ENCODE assay signal across 19 cellular contexts in genomic region chr20:1363522-1363921, GRCh38. TPM values are rescaled to one million over a fixed set of nuclear protein-coding genes. Genes with fewer than 3 reads are reported as not detected.
DNase-seq lines count a peak whose midpoint lies in the region; ATAC-seq lines count a peak whose summit lies in the region.
"Had no signal": no experiment of that assay in that cellular context is flagged by ENCODE, and none has a peak within 500 bp of the region (broad histone marks: within the 10 kb centered on the region; RNA-seq: fewer than 3 reads in every experiment).

No MANE protein-coding gene starts in this region.

- H3K27me3 Mint-ChIP-seq in stimulated activated naive CD8-positive, alpha-beta T cell treated with anti-CD3 and anti-CD28 coated beads, Interleukin-15, Interleukin-2, amounts not matched to agents 100 ng/mL and 50 ng/mL, for 24 hours: no peaks in the 10 kb centered on the region
- no peaks in the 10 kb centered on the region for H3K27me3 Mint-ChIP-seq in activated T-helper 17 cell treated with anti-CD3 and anti-CD28 coated beads, Interleukin-2, amount 50 U/mL, for 72 hours

- H3K36me3 Mint-ChIP-seq in stimulated activated naive CD8-positive, alpha-beta T cell treated with anti-CD3 and anti-CD28 coated beads, Interleukin-15, Interleukin-2, amounts not matched to agents 100 ng/mL and 50 ng/mL, for 24 hours (ENCODE audit: low read depth): peaks cover 97% of the 10 kb centered on the region
- H3K36me3 Mint-ChIP-seq in activated T-helper 17 cell treated with anti-CD3 and anti-CD28 coated beads, Interleukin-2, amount 50 U/mL, for 72 hours (ENCODE audit: low read depth): peaks cover 96% of the 10 kb centered on the region

- DNase-seq in stimulated activated naive CD8-positive, alpha-beta T cell treated with anti-CD3 and anti-CD28 coated beads, Interleukin-15, Interleukin-2, amounts not matched to agents 100 U/mL and 50 U/mL, for 24 hours: no peak
- DNase-seq in myocyte (ENCODE audit: low read depth): peak; percentile 40
- DNase-seq in posterior cingulate gyrus: no peak
- DNase-seq: activated CD8-positive, alpha-beta memory T cell treated with anti-CD3 and anti-CD28 coated beads for 24 hours; H9; head of caudate nucleus; midbrain; NCI-H146; NCI-H2171 treated with DMSO at 0.1 percent for 48 hours; NCI-H526 treated with DMSO at 0.1 percent for 48 hours; right cardiac atrium; stimulated activated naive CD4-positive, alpha-beta T cell treated with Interleukin-2 at 50 U/mL for 16 hours; upper lobe of left lung had no signal

- H3K4me3 ChIP-seq in thymus (ENCODE audit: low read length): no peak overlapping the region
- H3K4me3 ChIP-seq: upper lobe of left lung had no signal

- H3K9me3 ChIP-seq in thymus (ENCODE audit: control insufficient read depth): no peaks in the 10 kb centered on the region
- H3K9me3 ChIP-seq: upper lobe of left lung had no signal

- H3K4me1 Mint-ChIP-seq in stimulated activated naive CD8-positive, alpha-beta T cell treated with anti-CD3 and anti-CD28 coated beads, Interleukin-15, Interleukin-2, amounts not matched to agents 100 ng/mL and 50 ng/mL, for 24 hours (ENCODE audit: low read depth): peaks cover 83% of the 10 kb centered on the region
- H3K4me1 Mint-ChIP-seq in activated T-helper 17 cell treated with anti-CD3 and anti-CD28 coated beads, Interleukin-2, amount 50 U/mL, for 72 hours: peaks cover 66% of the 10 kb centered on the region
- H3K4me1 Mint-ChIP-seq: H9 had no signal

- ATAC-seq in stimulated activated naive CD8-positive, alpha-beta T cell treated with anti-CD3 and anti-CD28 coated beads, Interleukin-15, Interleukin-2, amounts not matched to agents 100 U/mL and 50 U/mL, for 24 hours: no peak
- no peak for ATAC-seq in activated T-helper 17 cell treated with anti-CD3 and anti-CD28 coated beads, Interleukin-2, amount 50 U/mL, for 72 hours (replicated peaks)
- ATAC-seq in GM18909 (IDR thresholded peaks at IDR 0.05; ENCODE audit: poor library complexity, unreplicated experiment) (no peak), GM18867 (IDR thresholded peaks at IDR 0.05; ENCODE audit: unreplicated experiment) (no peak)
- ATAC-seq: left lobe of liver, right cardiac atrium had no signal

- H3K27ac Mint-ChIP-seq in stimulated activated naive CD8-positive, alpha-beta T cell treated with anti-CD3 and anti-CD28 coated beads, Interleukin-15, Interleukin-2, amounts not matched to agents 100 ng/mL and 50 ng/mL, for 24 hours: peak overlapping the region; percentile 80
- peak overlapping the region; percentile 50 for H3K27ac Mint-ChIP-seq in activated T-helper 17 cell treated with anti-CD3 and anti-CD28 coated beads, Interleukin-2, amount 50 U/mL, for 72 hours
- H3K27ac Mint-ChIP-seq: H9 had no signal

- no peak overlapping the region for H3K4me3 Mint-ChIP-seq in stimulated activated naive CD8-positive, alpha-beta T cell treated with anti-CD3 and anti-CD28 coated beads, Interleukin-15, Interleukin-2, amounts not matched to agents 100 ng/mL and 50 ng/mL, for 24 hours
- H3K4me3 Mint-ChIP-seq in activated T-helper 17 cell treated with anti-CD3 and anti-CD28 coated beads, Interleukin-2, amount 50 U/mL, for 72 hours: peak overlapping the region; percentile 46
- H3K4me3 Mint-ChIP-seq: H9 had no signal

- H3K9me3 Mint-ChIP-seq in stimulated activated naive CD8-positive, alpha-beta T cell treated with anti-CD3 and anti-CD28 coated beads, Interleukin-15, Interleukin-2, amounts not matched to agents 100 ng/mL and 50 ng/mL, for 24 hours: no peaks in the 10 kb centered on the region
- H3K9me3 Mint-ChIP-seq in activated T-helper 17 cell treated with anti-CD3 and anti-CD28 coated beads, Interleukin-2, amount 50 U/mL, for 72 hours: no peaks in the 10 kb centered on the region

- peaks cover 14% of the 10 kb centered on the region for H3K4me1 ChIP-seq in thymus (ENCODE audit: control insufficient read depth, insufficient read depth, low read length)

- H3K36me3 ChIP-seq in thymus (ENCODE audit: control insufficient read depth, insufficient read depth): peaks cover 25% of the 10 kb centered on the region

- intact Hi-C loops in posterior cingulate gyrus (cut with DNase I): no loop called here

- no peaks in the 10 kb centered on the region for H3K27me3 ChIP-seq in thymus (ENCODE audit: control insufficient read depth, insufficient read depth)
- H3K27me3 ChIP-seq: upper lobe of left lung had no signal

- H3K27ac ChIP-seq in thymus (ENCODE audit: low read depth): peak overlapping the region; percentile 21

- 90% methylated on average over 5 of the region's 5 CpGs for WGBS in thymus

RNA-seq across cellular contexts. Expression of gene FKBP1A, which starts 29.3 kb away (rescaled TPM):
- 100 to 1,000 TPM; 178 to 294 TPM for total RNA-seq in activated T-helper 17 cell treated with anti-CD3 and anti-CD28 coated beads, Interleukin-2, amount 50 U/mL, for 72 hours
- 125 and 146 TPM in 2 replicates for total RNA-seq in myocyte
- 415 TPM for polyA plus RNA-seq in myocyte (2012)
- polyA plus RNA-seq in thymus: 223 TPM

RNA-seq across cellular contexts. Expression of gene SDCBP2, which starts 34.6 kb away (rescaled TPM):
- total RNA-seq in activated T-helper 17 cell treated with anti-CD3 and anti-CD28 coated beads, Interleukin-2, amount 50 U/mL, for 72 hours: 10 to 100 TPM in 1 of 2 donors, 1 to 10 TPM in 1; 1.8 to 14.3 TPM
- 1.8 and 4.0 TPM in 2 replicates for total RNA-seq in myocyte
- 2.7 TPM for polyA plus RNA-seq in myocyte (2012)
- 8.6 TPM for polyA plus RNA-seq in thymus
